In genomic region chr16:70670175-70670574, GRCh38 we compare ENCODE assay signal across 27 cellular contexts. TPM values are rescaled to one million over a fixed set of nuclear protein-coding genes. Genes with fewer than 3 reads are reported as not detected.
"Had no signal": no experiment of that assay in that cellular context is flagged by ENCODE, and none has a peak within 500 bp of the region (broad histone marks: within the 10 kb centered on the region; RNA-seq: fewer than 3 reads in every experiment).

No MANE protein-coding gene starts in this region.

- H3K27ac Mint-ChIP-seq: activated B cell treated with CpG ODN at 0.5 μM for 24 hours; activated CD8-positive, alpha-beta T cell treated with anti-CD3 and anti-CD28 coated beads for 36 hours; activated naive CD8-positive, alpha-beta T cell; activated T-helper 17 cell treated with anti-CD3 and anti-CD28 coated beads, Interleukin-2, amount 50 U/mL, for 72 hours; T-helper 17 cell; T-helper 2 cell treated with Interferon-gamma antibody and Interleukin-4, amounts not matched to agents 5 μg/mL and 100 μg/mL, for 36 hours had no signal

- ATAC-seq: activated CD4-positive, CD25-positive, alpha-beta regulatory T cell treated with anti-CD3 and anti-CD28 coated beads, Interleukin-2, amount 50 U/mL, for 24 hours; activated CD8-positive, alpha-beta T cell treated with anti-CD3 and anti-CD28 coated beads for 36 hours; activated T-cell treated with anti-CD3 and anti-CD28 coated beads, Interleukin-2, amount 50 U/mL, for 4 hours; activated T-helper 17 cell treated with anti-CD3 and anti-CD28 coated beads, Interleukin-2, amount 50 U/mL, for 72 hours; T-helper 17 cell had no signal

- H3K4me1 Mint-ChIP-seq: activated B cell treated with CpG ODN at 0.5 μM for 24 hours; activated T-helper 17 cell treated with anti-CD3 and anti-CD28 coated beads, Interleukin-2, amount 50 U/mL, for 72 hours; central memory CD8-positive, alpha-beta T cell had no signal

- DNase-seq: activated B cell treated with CpG ODN at 0.5 μM for 24 hours; activated CD4-positive, alpha-beta T cell treated with anti-CD3 and anti-CD28 coated beads for 48 hours; activated CD4-positive, alpha-beta T cell treated with anti-CD3 and anti-CD28 coated beads, Interleukin-2, amount 50 U/mL, for 1 hour; activated CD4-positive, alpha-beta T cell treated with anti-CD3 and anti-CD28 coated beads, Interleukin-2, amount 50 U/mL, for 48 hours; activated CD8-positive, alpha-beta memory T cell treated with anti-CD3 and anti-CD28 coated beads for 24 hours; activated CD8-positive, alpha-beta T cell treated with anti-CD3 and anti-CD28 coated beads for 36 hours; activated effector memory CD4-positive, alpha-beta T cell treated with Interleukin-2 at 50 U/mL for 16 hours; activated gamma-delta T cell treated with Interleukin-2 at 50 U/mL for 16 hours; activated naive CD4-positive, alpha-beta T cell treated with anti-CD3 and anti-CD28 coated beads, Interleukin-2, amount 50 U/mL, for 16 hours; activated naive CD4-positive, alpha-beta T cell treated with Interleukin-2 at 50 U/mL for 16 hours; activated T-cell treated with anti-CD3 and anti-CD28 coated beads, Interleukin-2, amount 50 U/mL, for 4 hours; amygdala; brain microvascular endothelial cell; cortex of kidney; dermis blood vessel endothelial cell; effector CD4-positive, alpha-beta T cell; foreskin fibroblast; head of caudate nucleus; T-helper 1 cell; T-helper 17 cell; T1000; WERI-Rb-1 had no signal

- H3K4me3 Mint-ChIP-seq: activated B cell treated with CpG ODN at 0.5 μM for 24 hours; activated CD8-positive, alpha-beta T cell treated with anti-CD3 and anti-CD28 coated beads for 36 hours; activated naive CD8-positive, alpha-beta T cell; activated T-cell treated with anti-CD3 and anti-CD28 coated beads, Interleukin-2, amount 50 U/mL, for 4 hours; activated T-helper 17 cell treated with anti-CD3 and anti-CD28 coated beads, Interleukin-2, amount 50 U/mL, for 72 hours; central memory CD8-positive, alpha-beta T cell; T-helper 17 cell; T-helper 2 cell treated with Interferon-gamma antibody and Interleukin-4, amounts not matched to agents 5 μg/mL and 100 μg/mL, for 36 hours had no signal

- H3K27me3 Mint-ChIP-seq: activated B cell treated with CpG ODN at 0.5 μM for 24 hours; activated CD8-positive, alpha-beta T cell treated with anti-CD3 and anti-CD28 coated beads for 36 hours; activated naive CD8-positive, alpha-beta T cell; activated T-helper 17 cell treated with anti-CD3 and anti-CD28 coated beads, Interleukin-2, amount 50 U/mL, for 72 hours; central memory CD8-positive, alpha-beta T cell; T-helper 17 cell had no signal

- H3K27me3 ChIP-seq: brain microvascular endothelial cell had no signal

- H3K9me3 Mint-ChIP-seq: activated B cell treated with CpG ODN at 0.5 μM for 24 hours; activated CD8-positive, alpha-beta T cell treated with anti-CD3 and anti-CD28 coated beads for 36 hours; activated T-helper 17 cell treated with anti-CD3 and anti-CD28 coated beads, Interleukin-2, amount 50 U/mL, for 72 hours; central memory CD8-positive, alpha-beta T cell; T-helper 2 cell treated with Interferon-gamma antibody and Interleukin-4, amounts not matched to agents 5 μg/mL and 100 μg/mL, for 36 hours had no signal

- H3K27ac ChIP-seq: brain microvascular endothelial cell, WERI-Rb-1 had no signal

RNA-seq across cellular contexts. Expression of gene IL34, which starts 23.8 kb away (rescaled TPM):
- total RNA-seq: activated CD8-positive, alpha-beta T cell treated with anti-CD3 and anti-CD28 coated beads for 36 hours; activated T-helper 17 cell treated with anti-CD3 and anti-CD28 coated beads, Interleukin-2, amount 50 U/mL, for 72 hours had no signal
